In the genomic region with DNA sequence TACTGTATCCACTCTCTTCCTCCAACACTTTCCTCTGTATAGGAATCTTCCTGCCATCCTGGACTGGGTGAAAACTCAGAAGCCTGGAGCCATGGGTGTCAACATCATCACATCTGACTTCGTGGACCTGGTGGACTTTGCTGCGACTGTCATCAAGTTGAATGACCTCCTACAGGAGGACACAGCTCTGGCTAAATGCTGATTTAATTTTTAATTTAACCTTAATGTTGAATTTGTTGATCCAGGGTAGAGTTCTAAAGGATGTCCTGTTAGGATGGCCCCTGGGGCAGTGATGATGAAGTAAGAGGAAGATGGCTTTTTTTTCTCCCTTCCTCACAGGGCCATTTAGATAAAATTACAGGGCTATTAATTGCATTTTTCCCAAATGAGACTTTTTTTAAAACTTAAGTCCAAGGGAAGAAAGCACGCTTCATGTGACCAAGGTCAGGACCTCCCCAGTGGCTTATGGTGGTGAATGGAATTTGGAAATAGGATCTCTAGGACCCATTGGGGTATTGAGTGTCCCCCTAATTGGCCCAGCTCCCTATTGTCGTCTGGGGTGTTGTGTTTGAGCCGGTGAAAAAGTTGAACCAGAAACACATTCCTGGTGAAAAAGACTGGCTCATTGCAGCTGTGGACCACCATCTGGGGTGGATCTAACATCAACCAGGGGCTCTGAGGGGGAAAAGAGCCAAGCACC, we compare ENCODE assay signal across 27 cellular contexts.
"Had no signal": no experiment of that assay in that cellular context is flagged by ENCODE, and none has a peak within 500 bp of the region (broad histone marks: within the 10 kb centered on the region; RNA-seq: fewer than 3 reads in every experiment).

No MANE protein-coding gene starts in this region.

- H3K36me3 ChIP-seq: adrenal gland, colonic mucosa, lower lobe of right lung, sigmoid colon, stomach, thyroid gland, upper lobe of right lung, WERI-Rb-1 had no signal

- H3K27ac ChIP-seq: adrenal gland, body of pancreas, colonic mucosa, epithelial cell of prostate, lower lobe of right lung, sigmoid colon, stomach, thyroid gland, upper lobe of right lung, WERI-Rb-1 had no signal

- H3K9me3 ChIP-seq: adrenal gland, body of pancreas, colonic mucosa, lower lobe of right lung, sigmoid colon, stomach, thyroid gland, upper lobe of right lung had no signal

- H3K4me1 Mint-ChIP-seq: activated naive CD8-positive, alpha-beta T cell treated with anti-CD3 and anti-CD28 coated beads for 36 hours had no signal

- H3K4me3 Mint-ChIP-seq: activated CD4-positive, alpha-beta memory T cell treated with anti-CD3 and anti-CD28 coated beads, Interleukin-2, amount 10 ng/mL, durations not matched to agents 7 days and 5 days; activated CD4-positive, alpha-beta T cell treated with anti-CD3 and anti-CD28 coated beads, Interleukin-2, amount 10 ng/mL, durations not matched to agents 7 days and 5 days; activated naive CD8-positive, alpha-beta T cell treated with anti-CD3 and anti-CD28 coated beads for 36 hours; activated T-cell treated with anti-CD3 and anti-CD28 coated beads, Interleukin-2, amount 50 U/mL, for 4 hours; nephron; stimulated activated naive B cell treated with anti-CD40 and anti-IgM and Interleukin-4, amounts not matched to agents 10 μg/mL and 1 μg/mL and 100 μg/mL, for 72 hours had no signal

- H3K4me2 ChIP-seq: smooth muscle cell had no signal

- H3K4me3 ChIP-seq: adrenal gland, body of pancreas, colonic mucosa, lower lobe of right lung, sigmoid colon, smooth muscle cell, stomach, thyroid gland, upper lobe of right lung had no signal

- DNase-seq: activated CD4-positive, alpha-beta memory T cell treated with anti-CD3 and anti-CD28 coated beads, Interleukin-2, amount 10 ng/mL, durations not matched to agents 7 days and 5 days; activated CD4-positive, alpha-beta T cell treated with anti-CD3 and anti-CD28 coated beads, Interleukin-2, amount 10 ng/mL, durations not matched to agents 7 days and 5 days; activated CD8-positive, alpha-beta memory T cell treated with anti-CD3 and anti-CD28 coated beads, Interleukin-2, amount 50 U/mL, for 48 hours; activated naive CD4-positive, alpha-beta T cell; activated naive CD8-positive, alpha-beta T cell treated with anti-CD3 and anti-CD28 coated beads for 36 hours; activated T-cell treated with anti-CD3 and anti-CD28 coated beads, Interleukin-2, amount 50 U/mL, for 4 hours; adrenal gland; aorta; body of pancreas; colonic mucosa; effector CD8-positive, alpha-beta T cell; islet precursor cell; lower lobe of right lung; mesenchymal stem cell; sigmoid colon; stimulated activated CD4-positive, alpha-beta T cell treated with anti-CD3 and anti-CD28 coated beads, Interleukin-15, amount 100 ng/mL, for 24 hours; stimulated activated CD4-positive, alpha-beta T cell treated with anti-CD3 and anti-CD28 coated beads, Interleukin-2, amount 100 ng/mL, for 24 hours; stimulated activated naive B cell treated with anti-CD40 and anti-IgM and Interleukin-4, amounts not matched to agents 10 μg/mL and 1 μg/mL and 100 μg/mL, for 72 hours; stomach; T-helper 1 cell; thyroid gland; upper lobe of right lung; WERI-Rb-1 had no signal

- H3K27ac Mint-ChIP-seq: activated CD4-positive, alpha-beta memory T cell treated with anti-CD3 and anti-CD28 coated beads, Interleukin-2, amount 10 ng/mL, durations not matched to agents 7 days and 5 days; activated CD4-positive, alpha-beta T cell treated with anti-CD3 and anti-CD28 coated beads, Interleukin-2, amount 10 ng/mL, durations not matched to agents 7 days and 5 days; activated naive CD8-positive, alpha-beta T cell treated with anti-CD3 and anti-CD28 coated beads for 36 hours; stimulated activated naive B cell treated with anti-CD40 and anti-IgM and Interleukin-4, amounts not matched to agents 10 μg/mL and 1 μg/mL and 100 μg/mL, for 72 hours had no signal

- H3K27me3 ChIP-seq: adrenal gland, body of pancreas, colonic mucosa, sigmoid colon, stomach, thyroid gland, upper lobe of right lung had no signal

- H3K9me3 Mint-ChIP-seq: activated CD4-positive, alpha-beta memory T cell treated with anti-CD3 and anti-CD28 coated beads, Interleukin-2, amount 10 ng/mL, durations not matched to agents 7 days and 5 days; activated CD4-positive, alpha-beta T cell treated with anti-CD3 and anti-CD28 coated beads, Interleukin-2, amount 10 ng/mL, durations not matched to agents 7 days and 5 days; activated naive CD8-positive, alpha-beta T cell treated with anti-CD3 and anti-CD28 coated beads for 36 hours; activated T-cell treated with anti-CD3 and anti-CD28 coated beads, Interleukin-2, amount 50 U/mL, for 4 hours; nephron; stimulated activated naive B cell treated with anti-CD40 and anti-IgM and Interleukin-4, amounts not matched to agents 10 μg/mL and 1 μg/mL and 100 μg/mL, for 72 hours had no signal

- ATAC-seq: activated CD4-positive, CD25-positive, alpha-beta regulatory T cell treated with anti-CD3 and anti-CD28 coated beads, Interleukin-2, amount 50 U/mL, for 24 hours; activated T-cell treated with anti-CD3 and anti-CD28 coated beads, Interleukin-2, amount 50 U/mL, for 4 hours; body of pancreas; lower lobe of right lung; stimulated activated naive B cell treated with anti-CD40 and anti-IgM and Interleukin-4, amounts not matched to agents 10 μg/mL and 1 μg/mL and 100 μg/mL, for 72 hours; upper lobe of right lung had no signal

- H3K27me3 Mint-ChIP-seq: activated CD4-positive, alpha-beta memory T cell treated with anti-CD3 and anti-CD28 coated beads, Interleukin-2, amount 10 ng/mL, durations not matched to agents 7 days and 5 days; activated CD4-positive, alpha-beta T cell treated with anti-CD3 and anti-CD28 coated beads, Interleukin-2, amount 10 ng/mL, durations not matched to agents 7 days and 5 days; activated naive CD8-positive, alpha-beta T cell treated with anti-CD3 and anti-CD28 coated beads for 36 hours; stimulated activated naive B cell treated with anti-CD40 and anti-IgM and Interleukin-4, amounts not matched to agents 10 μg/mL and 1 μg/mL and 100 μg/mL, for 72 hours had no signal

- H3K4me1 ChIP-seq: adrenal gland, body of pancreas, colonic mucosa, thyroid gland, upper lobe of right lung had no signal
